ENCODE assay signal across 9 cellular contexts in the genomic region with DNA sequence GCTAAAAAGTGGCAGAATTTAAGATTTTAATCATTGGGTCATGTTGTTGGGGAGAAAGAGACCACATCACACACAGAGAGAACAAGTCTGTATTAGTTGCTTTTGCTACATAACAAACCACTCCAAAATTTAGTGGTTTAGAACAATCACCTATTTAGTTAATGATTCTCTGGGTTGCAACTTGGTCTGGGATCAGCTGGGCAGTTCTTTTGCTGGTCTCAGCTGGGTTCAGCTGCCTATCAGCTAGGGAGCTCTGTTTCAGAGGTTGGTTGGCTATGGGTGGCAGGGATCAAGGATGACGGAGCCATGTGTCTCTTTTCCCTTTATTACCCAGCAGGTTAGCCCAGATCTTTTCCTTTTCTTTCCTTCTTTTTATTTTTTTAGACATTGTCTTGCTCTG. TPM values are rescaled to one million over a fixed set of nuclear protein-coding genes. Genes with fewer than 3 reads are reported as not detected.
DNase-seq lines count a peak whose midpoint lies in the region; ATAC-seq and FAIRE-seq lines count a peak whose summit lies in the region.
"Had no signal": no experiment of that assay in that cellular context is flagged by ENCODE, and none has a peak within 500 bp of the region (broad histone marks: within the 10 kb centered on the region; RNA-seq: fewer than 3 reads in every experiment).

No MANE protein-coding gene starts in this region.

- H3K27ac Mint-ChIP-seq in CD4-positive, CD25-positive, alpha-beta regulatory T cell: peak overlapping the region in 2 of 3 donors; percentile 56 to 62
- H3K27ac Mint-ChIP-seq in activated naive CD8-positive, alpha-beta T cell treated with anti-CD3 and anti-CD28 coated beads, Interleukin-2, amount 10 ng/mL, durations not matched to agents 7 days and 5 days: peak overlapping the region; percentile 88
- H3K27ac Mint-ChIP-seq in natural killer cell treated with Interleukin-12 subunit alpha and Interleukin-12 subunit beta and Interleukin-15 and Interleukin-18, amount 100 ng/mL, for 72 hours: peak overlapping the region; percentile 73 to 86

- ATAC-seq in CD4-positive, CD25-positive, alpha-beta regulatory T cell (ENCODE audit: low read depth in 2 of 2): no peak
- peak; percentile 42 for ATAC-seq in HG02759 (IDR thresholded peaks at IDR 0.05; ENCODE audit: unreplicated experiment)
- no peak for ATAC-seq in activated naive CD8-positive, alpha-beta T cell treated with anti-CD3 and anti-CD28 coated beads, Interleukin-2, amount 10 ng/mL, durations not matched to agents 7 days and 5 days (ENCODE audit: low read depth)
- ATAC-seq in natural killer cell treated with Interleukin-12 subunit alpha and Interleukin-12 subunit beta and Interleukin-15 and Interleukin-18, amount 100 ng/mL, for 72 hours: no peak

- H3K9me3 Mint-ChIP-seq in CD4-positive, CD25-positive, alpha-beta regulatory T cell: no peaks in the 10 kb centered on the region
- H3K9me3 Mint-ChIP-seq in activated naive CD8-positive, alpha-beta T cell treated with anti-CD3 and anti-CD28 coated beads, Interleukin-2, amount 10 ng/mL, durations not matched to agents 7 days and 5 days: no peaks in the 10 kb centered on the region
- H3K9me3 Mint-ChIP-seq in natural killer cell treated with Interleukin-12 subunit alpha and Interleukin-12 subunit beta and Interleukin-15 and Interleukin-18, amount 100 ng/mL, for 72 hours: no peaks in the 10 kb centered on the region

- no peaks in the 10 kb centered on the region for H3K27me3 Mint-ChIP-seq in CD4-positive, CD25-positive, alpha-beta regulatory T cell
- H3K27me3 Mint-ChIP-seq in activated naive CD8-positive, alpha-beta T cell treated with anti-CD3 and anti-CD28 coated beads, Interleukin-2, amount 10 ng/mL, durations not matched to agents 7 days and 5 days: no peaks in the 10 kb centered on the region
- H3K27me3 Mint-ChIP-seq in natural killer cell treated with Interleukin-12 subunit alpha and Interleukin-12 subunit beta and Interleukin-15 and Interleukin-18, amount 100 ng/mL, for 72 hours: no peaks in the 10 kb centered on the region

- H3K4me3 ChIP-seq in CD4-positive, CD25-positive, alpha-beta regulatory T cell (ENCODE audit: low read depth, low read length): no peak overlapping the region
- H3K4me3 ChIP-seq in SJCRH30: no peak overlapping the region

- no peak for DNase-seq in CD4-positive, CD25-positive, alpha-beta regulatory T cell
- DNase-seq in activated naive CD8-positive, alpha-beta T cell treated with anti-CD3 and anti-CD28 coated beads, Interleukin-2, amount 10 ng/mL, durations not matched to agents 7 days and 5 days: no peak
- DNase-seq in natural killer cell treated with Interleukin-12 subunit alpha and Interleukin-12 subunit beta and Interleukin-15 and Interleukin-18, amount 100 ng/mL, for 72 hours (ENCODE audit: low spot score): no peak
- DNase-seq in SJCRH30 (no peak), HTR-8/SVneo (ENCODE audit: insufficient read length, low spot score) (no peak), DMS 273 (lab: John Stamatoyannopoulos, UW; ENCODE audit: unreplicated experiment) (no peak), NCI-H82 (lab: John Stamatoyannopoulos, UW) (no peak)

- peaks cover 3% of the 10 kb centered on the region for H3K36me3 Mint-ChIP-seq in CD4-positive, CD25-positive, alpha-beta regulatory T cell
- peaks cover 26% of the 10 kb centered on the region for H3K36me3 Mint-ChIP-seq in activated naive CD8-positive, alpha-beta T cell treated with anti-CD3 and anti-CD28 coated beads, Interleukin-2, amount 10 ng/mL, durations not matched to agents 7 days and 5 days
- H3K36me3 Mint-ChIP-seq in natural killer cell treated with Interleukin-12 subunit alpha and Interleukin-12 subunit beta and Interleukin-15 and Interleukin-18, amount 100 ng/mL, for 72 hours: peaks cover 7% of the 10 kb centered on the region

- H3K9me3 ChIP-seq in CD4-positive, CD25-positive, alpha-beta regulatory T cell (ENCODE audit: control insufficient read depth in 2 of 2, low read length in 2 of 2): no peaks in the 10 kb centered on the region
- no peaks in the 10 kb centered on the region for H3K9me3 ChIP-seq in SJCRH30 (replicated peaks)

- H3K4me3 Mint-ChIP-seq in CD4-positive, CD25-positive, alpha-beta regulatory T cell: peak overlapping the region in 1 of 4 donors; percentile 24
- no peak overlapping the region for H3K4me3 Mint-ChIP-seq in activated naive CD8-positive, alpha-beta T cell treated with anti-CD3 and anti-CD28 coated beads, Interleukin-2, amount 10 ng/mL, durations not matched to agents 7 days and 5 days
- H3K4me3 Mint-ChIP-seq in natural killer cell treated with Interleukin-12 subunit alpha and Interleukin-12 subunit beta and Interleukin-15 and Interleukin-18, amount 100 ng/mL, for 72 hours: no peak overlapping the region

- FAIRE-seq in HTR-8/SVneo (lab: Jason Lieb, UNC): no peak
- FAIRE-seq: keratinocyte had no signal

- no peaks in the 10 kb centered on the region for H3K36me3 ChIP-seq in CD4-positive, CD25-positive, alpha-beta regulatory T cell (ENCODE audit: control insufficient read depth, insufficient read depth, low read length)
- H3K36me3 ChIP-seq in SJCRH30: no peaks in the 10 kb centered on the region

- H3K4me1 Mint-ChIP-seq in CD4-positive, CD25-positive, alpha-beta regulatory T cell: peaks cover 0 to 14% (median 9%) of the 10 kb centered on the region in 4 donors
- H3K4me1 Mint-ChIP-seq in activated naive CD8-positive, alpha-beta T cell treated with anti-CD3 and anti-CD28 coated beads, Interleukin-2, amount 10 ng/mL, durations not matched to agents 7 days and 5 days: peaks cover 25% of the 10 kb centered on the region
- peaks cover 15 to 28% of the 10 kb centered on the region in 2 donors for H3K4me1 Mint-ChIP-seq in natural killer cell treated with Interleukin-12 subunit alpha and Interleukin-12 subunit beta and Interleukin-15 and Interleukin-18, amount 100 ng/mL, for 72 hours (ENCODE audit: low read depth in 2 of 2)

- H3K27me3 ChIP-seq in CD4-positive, CD25-positive, alpha-beta regulatory T cell (ENCODE audit: control insufficient read depth, insufficient read depth, low read length): no peaks in the 10 kb centered on the region
- H3K27me3 ChIP-seq in SJCRH30: no peaks in the 10 kb centered on the region

- H3K4me1 ChIP-seq in CD4-positive, CD25-positive, alpha-beta regulatory T cell (ENCODE audit: control insufficient read depth, insufficient read depth, low read length, poor library complexity, severe bottlenecking): no peaks in the 10 kb centered on the region
- H3K4me1 ChIP-seq in SJCRH30: no peaks in the 10 kb centered on the region

- H3K27ac ChIP-seq in CD4-positive, CD25-positive, alpha-beta regulatory T cell (ENCODE audit: insufficient read depth, low read length, poor library complexity, severe bottlenecking): no peak overlapping the region
- H3K27ac ChIP-seq in SJCRH30: no peak overlapping the region

- POLR2A ChIA-PET in activated naive CD8-positive, alpha-beta T cell treated with anti-CD3 and anti-CD28 coated beads, Interleukin-2, amount 10 ng/mL, durations not matched to agents 7 days and 5 days (lab: Charles Lee): interaction anchor here (0.6 to 1.0 kb wide), 2 partner anchors 10 to 56 kb away, joined by 4 to 7 read pairs; no protein-coding TSS in a partner anchor

RNA-seq across cellular contexts. Expression of a gene that starts 8.9 kb away (rescaled TPM):
- total RNA-seq in CD4-positive, CD25-positive, alpha-beta regulatory T cell: not detected
- 1 to 10 TPM in 1 of 4 donors, under 1 TPM in 3; 0.42 to 1.3 (median 0.65) TPM for polyA plus RNA-seq in CD4-positive, CD25-positive, alpha-beta regulatory T cell
- total RNA-seq in activated naive CD8-positive, alpha-beta T cell treated with anti-CD3 and anti-CD28 coated beads, Interleukin-2, amount 10 ng/mL, durations not matched to agents 7 days and 5 days: 10 to 100 TPM; 11.7 to 15.6 TPM
- 1 to 10 TPM; 2.7 to 6.2 TPM for total RNA-seq in natural killer cell treated with Interleukin-12 subunit alpha and Interleukin-12 subunit beta and Interleukin-15 and Interleukin-18, amount 100 ng/mL, for 72 hours
- 2.7 and 3.9 TPM in 2 replicates for total RNA-seq in SJCRH30 (2014; rRNA removed; shearing (Covaris generic))

RNA-seq across cellular contexts. Expression of a gene that starts 9.2 kb away (rescaled TPM):
- 35.4 TPM for total RNA-seq in CD4-positive, CD25-positive, alpha-beta regulatory T cell
- 10 to 100 TPM; 19.8 to 26.9 (median 24.3) TPM for polyA plus RNA-seq in CD4-positive, CD25-positive, alpha-beta regulatory T cell
- total RNA-seq in activated naive CD8-positive, alpha-beta T cell treated with anti-CD3 and anti-CD28 coated beads, Interleukin-2, amount 10 ng/mL, durations not matched to agents 7 days and 5 days: 10 to 100 TPM; 40.0 to 43.2 TPM
- 10 to 100 TPM; 29.9 to 47.0 TPM for total RNA-seq in natural killer cell treated with Interleukin-12 subunit alpha and Interleukin-12 subunit beta and Interleukin-15 and Interleukin-18, amount 100 ng/mL, for 72 hours
- 43.0 and 43.5 TPM in 2 replicates for total RNA-seq in SJCRH30 (2014; rRNA removed; shearing (Covaris generic))

RNA-seq across cellular contexts. Expression of a gene that starts 11.4 kb away (rescaled TPM):
- 40.9 TPM for total RNA-seq in CD4-positive, CD25-positive, alpha-beta regulatory T cell
- polyA plus RNA-seq in CD4-positive, CD25-positive, alpha-beta regulatory T cell: 1 to 10 TPM in 3 of 4 donors, under 1 TPM in 1; 0.54 to 3.0 (median 1.5) TPM
- total RNA-seq in activated naive CD8-positive, alpha-beta T cell treated with anti-CD3 and anti-CD28 coated beads, Interleukin-2, amount 10 ng/mL, durations not matched to agents 7 days and 5 days: 10 to 100 TPM; 12.4 to 13.9 TPM
- 10 to 100 TPM; 36.8 to 42.6 TPM for total RNA-seq in natural killer cell treated with Interleukin-12 subunit alpha and Interleukin-12 subunit beta and Interleukin-15 and Interleukin-18, amount 100 ng/mL, for 72 hours
- total RNA-seq in SJCRH30 (2014; rRNA removed; shearing (Covaris generic)): 24.0 and 24.6 TPM in 2 replicates

RNA-seq across cellular contexts. Expression of a gene that starts 11.9 kb away (rescaled TPM):
- total RNA-seq in CD4-positive, CD25-positive, alpha-beta regulatory T cell: 8.7 TPM
- polyA plus RNA-seq in CD4-positive, CD25-positive, alpha-beta regulatory T cell: 10 to 100 TPM in 2 of 4 donors, 1 to 10 TPM in 2; 5.5 to 11.0 (median 9.9) TPM
- total RNA-seq in activated naive CD8-positive, alpha-beta T cell treated with anti-CD3 and anti-CD28 coated beads, Interleukin-2, amount 10 ng/mL, durations not matched to agents 7 days and 5 days: 10 to 100 TPM; 15.3 to 17.8 TPM
- 10 to 100 TPM; 19.5 to 22.3 TPM for total RNA-seq in natural killer cell treated with Interleukin-12 subunit alpha and Interleukin-12 subunit beta and Interleukin-15 and Interleukin-18, amount 100 ng/mL, for 72 hours
- 10.3 and 13.1 TPM in 2 replicates for total RNA-seq in SJCRH30 (2014; rRNA removed; shearing (Covaris generic))

RNA-seq across cellular contexts. Expression of a gene that starts 27.4 kb away (rescaled TPM):
- total RNA-seq in CD4-positive, CD25-positive, alpha-beta regulatory T cell: 0.64 TPM
- polyA plus RNA-seq in CD4-positive, CD25-positive, alpha-beta regulatory T cell: 1 to 10 TPM in 1 of 4 donors, under 1 TPM in 3; 0.42 to 1.1 (median 0.63) TPM
- total RNA-seq in activated naive CD8-positive, alpha-beta T cell treated with anti-CD3 and anti-CD28 coated beads, Interleukin-2, amount 10 ng/mL, durations not matched to agents 7 days and 5 days: under 1 TPM; 0.68 to 0.72 TPM
- total RNA-seq in natural killer cell treated with Interleukin-12 subunit alpha and Interleukin-12 subunit beta and Interleukin-15 and Interleukin-18, amount 100 ng/mL, for 72 hours: 1 to 10 TPM; 1.1 to 1.8 TPM
- 0.10 and 0.12 TPM in 2 replicates for total RNA-seq in SJCRH30 (2014; rRNA removed; shearing (Covaris generic))
